ENCODE assay signal across 8 cellular contexts in genomic region chr12:43805149-43805856, GRCh38. TPM values are rescaled to one million over a fixed set of nuclear protein-coding genes. Genes with fewer than 3 reads are reported as not detected.
DNase-seq lines count a peak whose midpoint lies in the region; ATAC-seq and TF ChIP-seq lines count a peak whose summit lies in the region.

No MANE protein-coding gene starts in this region.

- peak overlapping the region; percentile 67 for H3K4me2 ChIP-seq in MM.1S (ENCODE audit: low read depth, low read length)

- H3K9me3 ChIP-seq in MM.1S (replicated peaks; ENCODE audit: insufficient read depth, low read length) (no peaks in the 10 kb centered on the region), body of pancreas (no peaks in the 10 kb centered on the region)

- H4K20me1 ChIP-seq in MM.1S (ENCODE audit: insufficient read depth, low read length), result no peaks in the 10 kb centered on the region

- TF ChIP-seq CTCF in MM.1S (IDR thresholded peaks at IDR 0.05; ENCODE audit: low read length) (no peak), body of pancreas (IDR thresholded peaks at IDR 0.05) (no peak)

- 3 to 4% methylated on average over 18 to 20 of the region's 20 CpGs for WGBS in body of pancreas, 2 donors

- H3K4me3 ChIP-seq in MM.1S (ENCODE audit: low read length) (peak overlapping the region; percentile 92), body of pancreas (peak overlapping the region; percentile 76 to 87)

- peak overlapping the region; percentile 84; the same call in 1 of the 2 replicates for H3K27ac ChIP-seq in MM.1S (ENCODE audit: low read length)
- H3K27ac ChIP-seq in body of pancreas, result peak overlapping the region in 3 of 4 donors; percentile 80 to 98 (median 98)
- H3K27ac ChIP-seq in layer of hippocampus (ENCODE audit: low read depth, low read length), result peak overlapping the region; percentile 96
- peak overlapping the region; percentile 45 for H3K27ac ChIP-seq in temporal lobe (ENCODE audit: low read depth, low read length)

- H3K9ac ChIP-seq in MM.1S (ENCODE audit: low read length), result peak overlapping the region; percentile 96

- H3F3A ChIP-seq in MM.1S (ENCODE audit: insufficient read depth, low read length), result no peaks in the 10 kb centered on the region

- ATAC-seq in body of pancreas, result no peak
- no peak for ATAC-seq in GM21447 (IDR thresholded peaks at IDR 0.05; ENCODE audit: unreplicated experiment)
- no peak for ATAC-seq in GM21367 (IDR thresholded peaks at IDR 0.05; ENCODE audit: unreplicated experiment)

- intact Hi-C loops in body of pancreas (cut with DNase I), result no loop called here

- TF ChIP-seq POLR2A in body of pancreas (IDR thresholded peaks at IDR 0.05), result no peak

- H3K27me3 ChIP-seq in MM.1S (replicated peaks; ENCODE audit: insufficient read depth, low read length) (no peaks in the 10 kb centered on the region), body of pancreas (no peaks in the 10 kb centered on the region), layer of hippocampus (ENCODE audit: control insufficient read depth, insufficient read depth, low read length) (no peaks in the 10 kb centered on the region)

- peak overlapping the region; percentile 77 for H2AFZ ChIP-seq in MM.1S (ENCODE audit: low read length)

- H3K4me1 ChIP-seq in MM.1S (ENCODE audit: low read length), result peaks cover 10% of the 10 kb centered on the region; the same call in 1 of the 2 replicates
- peaks cover 17% of the 10 kb centered on the region for H3K4me1 ChIP-seq in body of pancreas

- no peaks in the 10 kb centered on the region for H3K9me2 ChIP-seq in MM.1S (replicated peaks; ENCODE audit: insufficient read depth, low read length)

- H3K79me2 ChIP-seq in MM.1S (ENCODE audit: low read length), result peaks cover 35% of the 10 kb centered on the region

- peaks cover 11% of the 10 kb centered on the region; the same call in 1 of the 2 replicates for H3K36me3 ChIP-seq in MM.1S (replicated peaks; ENCODE audit: insufficient read depth, low read length)
- peaks cover 0 to 6% of the 10 kb centered on the region in 2 donors for H3K36me3 ChIP-seq in body of pancreas (replicated peaks in 1 of 2; ENCODE audit: insufficient read depth in 1 of 2, low read depth in 2 of 2)

- DNase-seq in NCI-H748 (lab: John Stamatoyannopoulos, UW; ENCODE audit: unreplicated experiment) (peak; percentile 48), NCI-H748 treated with DMSO at 0.1 percent for 48 hours (lab: John Stamatoyannopoulos, UW) (no peak), MM.1S (peak; percentile 21), body of pancreas (peak in 1 of 4 donors; percentile 7)

RNA-seq across cellular contexts. Expression of gene TWF1, which starts 0.8 kb away (rescaled TPM):
- total RNA-seq in body of pancreas, result 10 to 100 TPM; 18.8 to 45.4 TPM
- 120 TPM for total RNA-seq in temporal lobe

RNA-seq across cellular contexts. Expression of gene TMEM117, which starts 30.6 kb away (rescaled TPM):
- total RNA-seq in body of pancreas, result 10 to 100 TPM; 19.2 to 23.4 TPM
- 9.3 TPM for total RNA-seq in temporal lobe

RNA-seq across cellular contexts. Expression of gene IRAK4, which starts 46.6 kb away (rescaled TPM):
- 10 to 100 TPM; 17.5 to 33.7 TPM for total RNA-seq in body of pancreas
- 3.7 TPM for total RNA-seq in temporal lobe

RNA-seq across cellular contexts. Expression of gene PUS7L, which starts 46.7 kb away (rescaled TPM):
- total RNA-seq in body of pancreas (10 to 100 TPM in 1 of 2 donors, 1 to 10 TPM in 1; 7.3 to 14.8 TPM), temporal lobe (29.5 TPM)

Comparison
In these comparisons a context has a peak if more than half of its experiments do, and no peak if none do; other contexts are left out.
1. H3K27ac ChIP-seq: peak in every context shown above with its lines; median percentile 98 in body of pancreas; 96 in layer of hippocampus; 84 in MM.1S; 45 in temporal lobe.